Comparison of ENCODE assay signal across 8 cellular contexts in the genomic region with DNA sequence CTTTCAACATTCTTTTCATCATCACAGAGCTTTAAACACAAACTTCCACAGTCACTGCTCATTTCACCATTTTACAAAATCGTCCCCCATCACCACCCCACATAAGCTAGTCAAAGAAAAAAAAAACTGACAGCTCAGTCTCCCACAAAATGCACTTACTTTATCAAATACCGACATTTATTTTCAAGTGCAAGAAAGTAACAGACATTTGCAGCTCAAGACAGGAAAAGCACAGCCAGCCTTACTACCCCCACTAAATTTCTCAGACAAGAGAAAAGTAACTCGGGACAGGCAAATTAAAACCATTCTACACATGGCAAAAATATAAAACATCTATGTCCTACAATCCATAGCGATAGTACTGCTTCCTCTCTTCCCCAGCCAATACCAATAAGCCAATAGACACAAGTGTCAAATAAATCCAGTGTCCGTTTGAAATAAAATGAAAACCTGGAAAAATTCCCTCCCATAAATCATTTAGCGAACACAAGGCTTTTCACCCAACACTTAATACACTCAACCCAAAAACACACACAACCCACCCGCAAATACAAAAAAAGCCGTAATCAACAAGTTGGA. TPM values are rescaled to one million over a fixed set of nuclear protein-coding genes. Genes with fewer than 3 reads are reported as not detected.
DNase-seq lines count a peak whose midpoint lies in the region; ATAC-seq and TF ChIP-seq lines count a peak whose summit lies in the region.

No MANE protein-coding gene starts in this region.

- H3K9ac ChIP-seq in colonic mucosa (ENCODE audit: low read depth in 2 of 2, low read length in 2 of 2): peak overlapping the region; percentile 82 to 93

- H3K9me3 ChIP-seq in colonic mucosa: no peaks in the 10 kb centered on the region

- CTCF ChIA-PET in BJ (lab: Yijun Ruan, JAX): interaction anchor here (0.7 to 1.1 kb wide), 4 partner anchors 10 to 495 kb away, joined by 3 to 4 read pairs (median 3); no protein-coding TSS in a partner anchor

- H3K4me3 ChIP-seq in BJ (ENCODE audit: low read depth, low read length) (peak overlapping the region; percentile 89), LNCaP clone FGC (ENCODE audit: low read depth, low read length) (peak overlapping the region; percentile 80), colonic mucosa (peak overlapping the region; percentile 70)

- TF ChIP-seq CTCF in BJ (IDR thresholded peaks at IDR 0.05; ENCODE audit: insufficient read depth, low read depth, low read length): no peak
- TF ChIP-seq CTCF in LNCaP clone FGC (IDR thresholded peaks at IDR 0.05; ENCODE audit: control insufficient read depth, extremely low read depth, insufficient read depth): no peak
- TF ChIP-seq CTCF in colonic mucosa (IDR thresholded peaks at IDR 0.05): no peak

- H3K4me3 Mint-ChIP-seq in naive thymus-derived CD8-positive, alpha-beta T cell: peak overlapping the region; percentile 96 to 100 (median 99)

- POLR2A ChIA-PET in BJ (lab: Charles Lee): no interaction called here
- POLR2A ChIA-PET in naive thymus-derived CD8-positive, alpha-beta T cell (lab: Charles Lee): interaction anchor here (1.1 kb wide), 1 partner anchor 99 kb away, joined by 5 read pairs; no protein-coding TSS in a partner anchor

- H3K36me3 Mint-ChIP-seq in naive thymus-derived CD8-positive, alpha-beta T cell: peaks cover 0 to 7% (median 0%) of the 10 kb centered on the region in 3 donors

- no peak for ATAC-seq in naive thymus-derived CD8-positive, alpha-beta T cell
- ATAC-seq in HG02981 (IDR thresholded peaks at IDR 0.05; ENCODE audit: unreplicated experiment) (no peak), GM18511 (IDR thresholded peaks at IDR 0.05; ENCODE audit: unreplicated experiment) (no peak)

- H3K27ac ChIP-seq in colonic mucosa: peak overlapping the region; percentile 88

- peaks cover 36 to 56% (median 52%) of the 10 kb centered on the region in 4 donors for H3K4me1 Mint-ChIP-seq in naive thymus-derived CD8-positive, alpha-beta T cell

- intact Hi-C loops in colonic mucosa (cut with DNase I): no loop called here

- H3K27me3 ChIP-seq in BJ (ENCODE audit: control insufficient read depth, insufficient read depth, low read length) (no peaks in the 10 kb centered on the region), colonic mucosa (no peaks in the 10 kb centered on the region)

- H3K4me1 ChIP-seq in colonic mucosa: peaks cover 11% of the 10 kb centered on the region

- no peak for DNase-seq in BJ (ENCODE audit: low read depth)
- no peak for DNase-seq in LNCaP clone FGC (ENCODE audit: low read depth)
- no peak for DNase-seq in colonic mucosa
- DNase-seq in naive thymus-derived CD8-positive, alpha-beta T cell: peak in 2 of 10 donors; percentile 16 to 25
- no peak for DNase-seq in NCI-H187 (lab: John Stamatoyannopoulos, UW)
- no peak for DNase-seq in NCI-H146 (lab: John Stamatoyannopoulos, UW)

- H3K27ac Mint-ChIP-seq in naive thymus-derived CD8-positive, alpha-beta T cell: peak overlapping the region; percentile 79 to 99 (median 98)

- no peaks in the 10 kb centered on the region for H3K9me3 Mint-ChIP-seq in naive thymus-derived CD8-positive, alpha-beta T cell

- peaks cover 0 to 2% (median 0%) of the 10 kb centered on the region in 5 donors for H3K27me3 Mint-ChIP-seq in naive thymus-derived CD8-positive, alpha-beta T cell

- no peaks in the 10 kb centered on the region for H3K36me3 ChIP-seq in BJ (ENCODE audit: control insufficient read depth, insufficient read depth, low read length)
- H3K36me3 ChIP-seq in colonic mucosa: no peaks in the 10 kb centered on the region

RNA-seq across cellular contexts. Expression of a gene that starts 0.5 kb away (rescaled TPM):
- polyA plus RNA-seq in BJ (2011; rRNA removed): 5.9 and 10.7 TPM in 2 replicates
- polyA minus RNA-seq in BJ (2011; rRNA and poly(A)+ RNA removed): 6.7 and 7.4 TPM in 2 replicates
- 10 to 100 TPM; 13.0 to 24.7 TPM for total RNA-seq in colonic mucosa
- total RNA-seq in naive thymus-derived CD8-positive, alpha-beta T cell: 10 to 100 TPM; 18.6 to 18.7 TPM
- polyA plus RNA-seq in naive thymus-derived CD8-positive, alpha-beta T cell: 1 to 10 TPM; 1.2 to 1.9 (median 1.8) TPM
